18 cellular contexts compared by ENCODE assay signal in the genomic region with DNA sequence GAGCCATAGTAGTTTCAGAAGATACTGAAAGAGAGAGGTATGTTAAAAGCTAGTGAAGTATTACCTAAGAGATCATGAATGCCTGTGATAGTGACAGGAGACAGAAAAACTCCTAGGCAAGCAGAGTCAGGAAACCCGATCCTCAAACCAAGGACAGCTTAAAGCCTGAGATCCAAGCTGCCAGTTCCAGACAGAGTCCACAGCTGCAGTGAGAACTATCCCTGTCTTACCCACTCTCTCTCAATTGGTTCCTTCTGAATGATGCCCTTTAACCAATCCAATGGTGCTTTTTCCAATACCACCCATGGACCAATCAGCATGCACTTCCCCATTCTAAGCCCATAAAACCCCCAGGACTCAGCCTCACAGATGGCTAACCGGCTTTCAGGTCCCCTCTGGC.
"Had no signal": no experiment of that assay in that cellular context is flagged by ENCODE, and none has a peak within 500 bp of the region (broad histone marks: within the 10 kb centered on the region; RNA-seq: fewer than 3 reads in every experiment).

No MANE protein-coding gene starts in this region.

- H3K4me1 Mint-ChIP-seq: activated T-helper 17 cell treated with anti-CD3 and anti-CD28 coated beads, Interleukin-2, amount 50 U/mL, for 72 hours; immature natural killer cell; naive thymus-derived CD4-positive, alpha-beta T cell; stimulated activated memory B cell treated with anti-CD40 and anti-IgM and Interleukin-4, amounts not matched to agents 10 μg/mL and 1 μg/mL and 100 μg/mL, for 72 hours had no signal

- H3K27ac Mint-ChIP-seq: activated T-helper 17 cell treated with anti-CD3 and anti-CD28 coated beads, Interleukin-2, amount 50 U/mL, for 72 hours; dendritic cell treated with granulocyte-macrophage colony-stimulating factor and Interleukin-4, amounts not matched to agents 40 ng/mL and 50 ng/mL, for 4 days; effector memory CD8-positive, alpha-beta T cell; immature natural killer cell; naive thymus-derived CD4-positive, alpha-beta T cell; stimulated activated memory B cell treated with anti-CD40 and anti-IgM and Interleukin-4, amounts not matched to agents 10 μg/mL and 1 μg/mL and 100 μg/mL, for 72 hours had no signal

- H3K27me3 Mint-ChIP-seq: activated T-helper 17 cell treated with anti-CD3 and anti-CD28 coated beads, Interleukin-2, amount 50 U/mL, for 72 hours; dendritic cell treated with granulocyte-macrophage colony-stimulating factor and Interleukin-4, amounts not matched to agents 40 ng/mL and 50 ng/mL, for 4 days; effector memory CD8-positive, alpha-beta T cell; naive thymus-derived CD4-positive, alpha-beta T cell; stimulated activated memory B cell treated with anti-CD40 and anti-IgM and Interleukin-4, amounts not matched to agents 10 μg/mL and 1 μg/mL and 100 μg/mL, for 72 hours had no signal

- H3K9me3 ChIP-seq: thyroid gland, uterus had no signal

- H3K27me3 ChIP-seq: breast epithelium, thyroid gland, uterus had no signal

- H3K4me3 Mint-ChIP-seq: activated T-helper 17 cell treated with anti-CD3 and anti-CD28 coated beads, Interleukin-2, amount 50 U/mL, for 72 hours; dendritic cell treated with granulocyte-macrophage colony-stimulating factor and Interleukin-4, amounts not matched to agents 40 ng/mL and 50 ng/mL, for 4 days; effector memory CD8-positive, alpha-beta T cell; immature natural killer cell; naive thymus-derived CD4-positive, alpha-beta T cell; stimulated activated memory B cell treated with anti-CD40 and anti-IgM and Interleukin-4, amounts not matched to agents 10 μg/mL and 1 μg/mL and 100 μg/mL, for 72 hours had no signal

- H3K9me3 Mint-ChIP-seq: activated T-helper 17 cell treated with anti-CD3 and anti-CD28 coated beads, Interleukin-2, amount 50 U/mL, for 72 hours; effector memory CD8-positive, alpha-beta T cell; stimulated activated memory B cell treated with anti-CD40 and anti-IgM and Interleukin-4, amounts not matched to agents 10 μg/mL and 1 μg/mL and 100 μg/mL, for 72 hours had no signal

- H3K27ac ChIP-seq: breast epithelium, epithelial cell of prostate, thyroid gland, uterus had no signal

- H3K4me1 ChIP-seq: breast epithelium, thyroid gland, uterus had no signal

- H3K4me3 ChIP-seq: breast epithelium, lung, thyroid gland, uterus had no signal

- H3K36me3 ChIP-seq: breast epithelium, thyroid gland, uterus had no signal

- DNase-seq: activated CD4-positive, alpha-beta T cell treated with anti-CD3 and anti-CD28 coated beads, Interleukin-2, amount 50 U/mL, for 48 hours; activated naive CD4-positive, alpha-beta T cell treated with Interleukin-2 at 50 U/mL for 16 hours; aorta; effector memory CD8-positive, alpha-beta T cell; foreskin melanocyte; immature natural killer cell; left cardiac atrium; naive thymus-derived CD4-positive, alpha-beta T cell; retina; thyroid gland; uterus had no signal

- H3K36me3 Mint-ChIP-seq: immature natural killer cell; naive thymus-derived CD4-positive, alpha-beta T cell; stimulated activated memory B cell treated with anti-CD40 and anti-IgM and Interleukin-4, amounts not matched to agents 10 μg/mL and 1 μg/mL and 100 μg/mL, for 72 hours had no signal

- ATAC-seq: activated CD4-positive, CD25-positive, alpha-beta regulatory T cell treated with anti-CD3 and anti-CD28 coated beads, Interleukin-2, amount 50 U/mL, for 24 hours; activated T-helper 17 cell treated with anti-CD3 and anti-CD28 coated beads, Interleukin-2, amount 50 U/mL, for 72 hours; effector memory CD8-positive, alpha-beta T cell; left cardiac atrium; naive thymus-derived CD4-positive, alpha-beta T cell; stimulated activated memory B cell treated with anti-CD40 and anti-IgM and Interleukin-4, amounts not matched to agents 10 μg/mL and 1 μg/mL and 100 μg/mL, for 72 hours had no signal
